ENCODE assay signal across 18 cellular contexts in genomic region chr7:120955577-120956149, GRCh38. TPM values are rescaled to one million over a fixed set of nuclear protein-coding genes. Genes with fewer than 3 reads are reported as not detected.
DNase-seq lines count a peak whose midpoint lies in the region; ATAC-seq, FAIRE-seq and TF ChIP-seq lines count a peak whose summit lies in the region.
"Had no signal": no experiment of that assay in that cellular context is flagged by ENCODE, and none has a peak within 500 bp of the region (broad histone marks: within the 10 kb centered on the region; RNA-seq: fewer than 3 reads in every experiment).

No MANE protein-coding gene starts in this region.

- H3K4me1 Mint-ChIP-seq in activated T-cell treated with anti-CD3 and anti-CD28 coated beads, Interleukin-2, amount 50 U/mL, for 24 hours (ENCODE audit: low read depth), result peaks cover 39% of the 10 kb centered on the region
- H3K4me1 Mint-ChIP-seq in stimulated activated effector memory CD8-positive, alpha-beta T cell treated with anti-CD3 and anti-CD28 coated beads, Interleukin-12 subunit alpha, Interleukin-12 subunit beta, amount 100 ng/mL, for 72 hours, result peaks cover 27% of the 10 kb centered on the region

- 84% methylated on average over 3 of the region's 3 CpGs for WGBS in right cardiac atrium

- no peak for DNase-seq in activated T-cell treated with anti-CD3 and anti-CD28 coated beads, Interleukin-2, amount 50 U/mL, for 24 hours
- no peak for DNase-seq in activated T-cell treated with anti-CD3 and anti-CD28 coated beads for 4 hours
- DNase-seq in H54 (ENCODE audit: insufficient read length, low spot score), result no peak
- DNase-seq in stimulated activated effector memory CD8-positive, alpha-beta T cell treated with anti-CD3 and anti-CD28 coated beads, Interleukin-12 subunit alpha, Interleukin-12 subunit beta, amount 100 ng/mL, for 72 hours (ENCODE audit: low spot score in 2 of 2), result no peak
- no peak for DNase-seq in foreskin melanocyte
- DNase-seq in BE2C, result no peak
- no peak for DNase-seq in right cardiac atrium
- DNase-seq: activated T-cell treated with anti-CD3 and anti-CD28 coated beads, Interleukin-2, amount 50 U/mL, for 4 hours; CD8-positive, alpha-beta memory T cell; head of caudate nucleus; MG63; mucosa of descending colon; NCI-H187 treated with DMSO at 0.1 percent for 48 hours; stimulated activated naive CD4-positive, alpha-beta T cell had no signal

- no peak overlapping the region for H3K4me3 Mint-ChIP-seq in activated T-cell treated with anti-CD3 and anti-CD28 coated beads, Interleukin-2, amount 50 U/mL, for 24 hours
- H3K4me3 Mint-ChIP-seq in stimulated activated effector memory CD8-positive, alpha-beta T cell treated with anti-CD3 and anti-CD28 coated beads, Interleukin-12 subunit alpha, Interleukin-12 subunit beta, amount 100 ng/mL, for 72 hours, result no peak overlapping the region
- H3K4me3 Mint-ChIP-seq: activated T-cell treated with anti-CD3 and anti-CD28 coated beads, Interleukin-2, amount 50 U/mL, for 4 hours; CD8-positive, alpha-beta memory T cell had no signal

- peak; percentile 40 for ATAC-seq in HG03196 (IDR thresholded peaks at IDR 0.05; ENCODE audit: unreplicated experiment)
- peak; percentile 79 for ATAC-seq in stimulated activated effector memory CD8-positive, alpha-beta T cell treated with anti-CD3 and anti-CD28 coated beads, Interleukin-12 subunit alpha, Interleukin-12 subunit beta, amount 100 ng/mL, for 72 hours
- ATAC-seq in right cardiac atrium, result no peak
- ATAC-seq: activated T-cell treated with anti-CD3 and anti-CD28 coated beads, Interleukin-2, amount 50 U/mL, for 4 hours; mucosa of descending colon had no signal

- H3K4me1 ChIP-seq in BE2C (no peaks in the 10 kb centered on the region; the same call in 1 of the 2 replicates), right cardiac atrium (ENCODE audit: control insufficient read depth, insufficient read depth, low read length) (peaks cover 2% of the 10 kb centered on the region)

- H3K27me3 ChIP-seq in BE2C (no peaks in the 10 kb centered on the region), right cardiac atrium (ENCODE audit: control insufficient read depth, insufficient read depth) (no peaks in the 10 kb centered on the region)
- H3K27me3 ChIP-seq: MG63 had no signal

- no peak for TF ChIP-seq CTCF in BE2C (IDR thresholded peaks at IDR 0.05; ENCODE audit: low read depth, low read length)

- peak; percentile 23 for FAIRE-seq in H54 (lab: Jason Lieb, UNC)
- FAIRE-seq: HTR-8/SVneo, RCC 7860 had no signal

- no peak overlapping the region for H3K27ac ChIP-seq in right cardiac atrium (ENCODE audit: low read length)
- H3K27ac ChIP-seq: epithelial cell of prostate had no signal

- peak overlapping the region; percentile 83 for H3K27ac Mint-ChIP-seq in activated T-cell treated with anti-CD3 and anti-CD28 coated beads, Interleukin-2, amount 50 U/mL, for 24 hours
- peak overlapping the region; percentile 81 for H3K27ac Mint-ChIP-seq in stimulated activated effector memory CD8-positive, alpha-beta T cell treated with anti-CD3 and anti-CD28 coated beads, Interleukin-12 subunit alpha, Interleukin-12 subunit beta, amount 100 ng/mL, for 72 hours

- intact Hi-C loops in right cardiac atrium (cut with DNase I), result no loop called here

- no peak for TF ChIP-seq POLR2A in H54 (IDR thresholded peaks at IDR 0.05; ENCODE audit: low read depth, low read length)

- H3K36me3 ChIP-seq in BE2C, result peaks cover 30% of the 10 kb centered on the region

- no peaks in the 10 kb centered on the region for H3K9me3 Mint-ChIP-seq in activated T-cell treated with anti-CD3 and anti-CD28 coated beads, Interleukin-2, amount 50 U/mL, for 24 hours
- no peaks in the 10 kb centered on the region for H3K9me3 Mint-ChIP-seq in stimulated activated effector memory CD8-positive, alpha-beta T cell treated with anti-CD3 and anti-CD28 coated beads, Interleukin-12 subunit alpha, Interleukin-12 subunit beta, amount 100 ng/mL, for 72 hours
- H3K9me3 Mint-ChIP-seq: activated T-cell treated with anti-CD3 and anti-CD28 coated beads, Interleukin-2, amount 50 U/mL, for 4 hours; CD8-positive, alpha-beta memory T cell had no signal

- H3K36me3 Mint-ChIP-seq in activated T-cell treated with anti-CD3 and anti-CD28 coated beads, Interleukin-2, amount 50 U/mL, for 24 hours (ENCODE audit: low read depth), result peaks cover 84% of the 10 kb centered on the region
- H3K36me3 Mint-ChIP-seq in stimulated activated effector memory CD8-positive, alpha-beta T cell treated with anti-CD3 and anti-CD28 coated beads, Interleukin-12 subunit alpha, Interleukin-12 subunit beta, amount 100 ng/mL, for 72 hours, result peaks cover 94% of the 10 kb centered on the region

- H3K4me3 ChIP-seq in BE2C (ENCODE audit: low read depth, low read length), result no peak overlapping the region
- H3K4me3 ChIP-seq in right cardiac atrium (ENCODE audit: low read length), result no peak overlapping the region
- H3K4me3 ChIP-seq: MG63, mucosa of descending colon had no signal

- H3K9me3 ChIP-seq in BE2C (no peaks in the 10 kb centered on the region), right cardiac atrium (ENCODE audit: control insufficient read depth, low read length) (no peaks in the 10 kb centered on the region)
- H3K9me3 ChIP-seq: MG63, mucosa of descending colon had no signal

- no peaks in the 10 kb centered on the region for H3K27me3 Mint-ChIP-seq in activated T-cell treated with anti-CD3 and anti-CD28 coated beads, Interleukin-2, amount 50 U/mL, for 24 hours
- H3K27me3 Mint-ChIP-seq: CD8-positive, alpha-beta memory T cell had no signal

RNA-seq across cellular contexts. Expression of gene ING3, which starts 5.1 kb away (rescaled TPM):
- polyA plus RNA-seq in BE2C (2012; ENCODE audit: insufficient read depth, insufficient read length, low read depth), result 7.6 TPM
- total RNA-seq in right cardiac atrium, result 10 to 100 TPM; 14.7 to 16.7 (median 15.7) TPM
- 9.7 TPM for polyA plus RNA-seq in right cardiac atrium

RNA-seq across cellular contexts. Expression of gene CPED1, which starts 32.8 kb away (rescaled TPM):
- 0.99 TPM for polyA plus RNA-seq in BE2C (2012; ENCODE audit: insufficient read depth, insufficient read length, low read depth)
- 10 to 100 TPM; 20.8 to 31.1 (median 29.3) TPM for total RNA-seq in right cardiac atrium
- 3.9 TPM for polyA plus RNA-seq in right cardiac atrium
- polyA plus RNA-seq: CD8-positive, alpha-beta memory T cell had no signal

Comparison
In these comparisons a context has a peak if more than half of its experiments do, and no peak if none do; other contexts are left out.
1. ATAC-seq: peak in HG03196 (single experiment) and stimulated activated effector memory CD8-positive, alpha-beta T cell treated with anti-CD3 and anti-CD28 coated beads, Interleukin-12 subunit alpha, Interleukin-12 subunit beta, amount 100 ng/mL, for 72 hours (single experiment); none in right cardiac atrium (0 of 2).